In the genomic region with DNA sequence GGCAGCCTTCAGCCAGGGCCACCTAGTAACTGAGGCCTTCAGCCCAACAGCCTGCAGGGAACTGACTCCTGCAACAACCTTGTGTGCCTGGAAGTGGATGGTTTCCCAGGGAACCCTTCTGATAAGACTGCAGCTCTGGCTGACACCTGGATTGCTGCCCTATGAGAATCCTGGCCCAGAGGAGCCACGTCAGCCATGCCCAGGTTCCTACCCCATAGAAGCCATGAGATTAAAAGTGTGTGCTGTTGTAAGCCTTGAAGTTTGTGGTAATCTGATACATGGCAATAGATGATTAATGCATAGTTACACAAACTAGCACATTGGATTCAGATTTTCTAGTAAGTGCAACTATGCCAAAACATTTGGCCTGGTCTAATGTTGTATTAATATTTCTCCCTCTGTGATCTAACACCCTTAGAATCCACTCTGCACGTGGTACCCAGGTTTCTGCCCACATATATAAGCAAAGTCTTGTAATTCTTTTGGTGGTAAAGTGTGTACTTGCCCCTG, we compare ENCODE assay signal across 16 cellular contexts.
"Had no signal": no experiment of that assay in that cellular context is flagged by ENCODE, and none has a peak within 500 bp of the region (broad histone marks: within the 10 kb centered on the region; RNA-seq: fewer than 3 reads in every experiment).

No MANE protein-coding gene starts in this region.

- H3K4me3 ChIP-seq: cardiac muscle cell, coronary artery, mucosa of descending colon, psoas muscle, testis, upper lobe of right lung had no signal

- DNase-seq: activated CD4-positive, alpha-beta T cell treated with anti-CD3 and anti-CD28 coated beads, Interleukin-2, amount 50 U/mL, for 4 hours; activated CD4-positive, CD25-positive, alpha-beta regulatory T cell treated with anti-CD3 and anti-CD28 coated beads, Interleukin-2, amount 50 U/mL, for 72 hours; activated CD8-positive, alpha-beta memory T cell treated with anti-CD3 and anti-CD28 coated beads, Interleukin-2, amount 10 ng/mL, durations not matched to agents 7 days and 5 days; activated effector memory CD4-positive, alpha-beta T cell treated with anti-CD3 and anti-CD28 coated beads, Interleukin-2, amount 50 U/mL, for 16 hours; activated T-cell treated with anti-CD3 and anti-CD28 coated beads, Interleukin-2, amount 50 U/mL, for 24 hours; anterior cingulate cortex; effector CD4-positive, alpha-beta T cell; mucosa of descending colon; naive thymus-derived CD8-positive, alpha-beta T cell; stimulated activated CD4-positive, alpha-beta T cell treated with anti-CD3 and anti-CD28 coated beads, Interleukin-4, amount 100 ng/mL, for 24 hours; testis; upper lobe of right lung had no signal

- H3K27ac ChIP-seq: cardiac muscle cell, coronary artery, foreskin keratinocyte, psoas muscle, testis, upper lobe of right lung had no signal

- H3K4me1 ChIP-seq: foreskin keratinocyte, psoas muscle, testis, upper lobe of right lung had no signal

- H3K27me3 ChIP-seq: testis had no signal

- H3K9me3 ChIP-seq: mucosa of descending colon, psoas muscle, testis, upper lobe of right lung had no signal

- H3K36me3 ChIP-seq: cardiac muscle cell, upper lobe of right lung had no signal
